1 cellular context compared by ENCODE assay signal in the genomic region with DNA sequence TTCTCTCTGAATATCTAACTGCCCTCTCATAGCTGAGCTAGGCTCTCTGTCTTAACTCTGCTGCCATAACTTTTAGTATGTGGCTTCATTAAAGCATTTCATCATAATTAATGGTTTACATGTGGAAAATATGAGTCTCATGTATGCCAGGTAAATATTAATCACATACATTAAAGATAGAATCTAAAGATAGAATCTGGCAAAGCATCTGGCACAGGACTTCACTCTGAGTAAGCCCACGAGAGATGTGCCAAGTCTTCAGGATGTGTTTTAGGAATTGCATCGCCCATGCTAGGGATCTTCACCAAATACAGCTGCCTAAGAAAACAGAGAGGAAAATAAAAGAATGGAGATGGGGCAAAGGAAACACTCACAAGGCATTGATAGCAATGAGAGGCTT.
TF ChIP-seq lines count a peak whose summit lies in the region.

No MANE protein-coding gene starts in this region.

TF ChIP-seq in SK-N-SH treated with all-trans-retinoic acid at 6 μM for 48 hours, 23 proteins besides CTCF, POLR2A, EP300 and RAD21 (continued from another document):
- TF ChIP-seq, protein P1, sequence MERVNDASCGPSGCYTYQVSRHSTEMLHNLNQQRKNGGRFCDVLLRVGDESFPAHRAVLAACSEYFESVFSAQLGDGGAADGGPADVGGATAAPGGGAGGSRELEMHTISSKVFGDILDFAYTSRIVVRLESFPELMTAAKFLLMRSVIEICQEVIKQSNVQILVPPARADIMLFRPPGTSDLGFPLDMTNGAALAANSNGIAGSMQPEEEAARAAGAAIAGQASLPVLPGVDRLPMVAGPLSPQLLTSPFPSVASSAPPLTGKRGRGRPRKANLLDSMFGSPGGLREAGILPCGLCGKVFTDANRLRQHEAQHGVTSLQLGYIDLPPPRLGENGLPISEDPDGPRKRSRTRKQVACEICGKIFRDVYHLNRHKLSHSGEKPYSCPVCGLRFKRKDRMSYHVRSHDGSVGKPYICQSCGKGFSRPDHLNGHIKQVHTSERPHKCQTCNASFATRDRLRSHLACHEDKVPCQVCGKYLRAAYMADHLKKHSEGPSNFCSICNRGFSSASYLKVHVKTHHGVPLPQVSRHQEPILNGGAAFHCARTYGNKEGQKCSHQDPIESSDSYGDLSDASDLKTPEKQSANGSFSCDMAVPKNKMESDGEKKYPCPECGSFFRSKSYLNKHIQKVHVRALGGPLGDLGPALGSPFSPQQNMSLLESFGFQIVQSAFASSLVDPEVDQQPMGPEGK (CRISPR knock-in tag; IDR thresholded peaks at IDR 0.05; ENCODE audit: borderline replicate concordance), result no peak
- TF ChIP-seq, protein P2, sequence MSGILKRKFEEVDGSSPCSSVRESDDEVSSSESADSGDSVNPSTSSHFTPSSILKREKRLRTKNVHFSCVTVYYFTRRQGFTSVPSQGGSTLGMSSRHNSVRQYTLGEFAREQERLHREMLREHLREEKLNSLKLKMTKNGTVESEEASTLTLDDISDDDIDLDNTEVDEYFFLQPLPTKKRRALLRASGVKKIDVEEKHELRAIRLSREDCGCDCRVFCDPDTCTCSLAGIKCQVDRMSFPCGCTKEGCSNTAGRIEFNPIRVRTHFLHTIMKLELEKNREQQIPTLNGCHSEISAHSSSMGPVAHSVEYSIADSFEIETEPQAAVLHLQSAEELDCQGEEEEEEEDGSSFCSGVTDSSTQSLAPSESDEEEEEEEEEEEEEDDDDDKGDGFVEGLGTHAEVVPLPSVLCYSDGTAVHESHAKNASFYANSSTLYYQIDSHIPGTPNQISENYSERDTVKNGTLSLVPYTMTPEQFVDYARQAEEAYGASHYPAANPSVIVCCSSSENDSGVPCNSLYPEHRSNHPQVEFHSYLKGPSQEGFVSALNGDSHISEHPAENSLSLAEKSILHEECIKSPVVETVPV (CRISPR knock-in tag; IDR thresholded peaks at IDR 0.05), result no peak
- TF ChIP-seq TOX (CRISPR knock-in tag; IDR thresholded peaks at IDR 0.05; ENCODE audit: borderline replicate concordance) (no peak), ZFP3 (CRISPR knock-in tag; IDR thresholded peaks at IDR 0.05) (no peak), ESRRG (CRISPR knock-in tag; IDR thresholded peaks at IDR 0.05) (no peak), ZFP30 (CRISPR knock-in tag; IDR thresholded peaks at IDR 0.05) (no peak), RARB (CRISPR knock-in tag; IDR thresholded peaks at IDR 0.05) (no peak), ZNF8 (CRISPR knock-in tag; IDR thresholded peaks at IDR 0.05) (no peak), SNAI2 (CRISPR knock-in tag; IDR thresholded peaks at IDR 0.05) (no peak), TCF4 (CRISPR knock-in tag; IDR thresholded peaks at IDR 0.05; ENCODE audit: borderline replicate concordance) (no peak), BACH2 (CRISPR knock-in tag; IDR thresholded peaks at IDR 0.05; ENCODE audit: borderline replicate concordance) (no peak), ZNF565 (CRISPR knock-in tag; conservative IDR thresholded peaks at IDR 0.05; ENCODE audit: low read depth) (no peak), ZNF70 (CRISPR knock-in tag; IDR thresholded peaks at IDR 0.05) (no peak), ZC3H10 (CRISPR knock-in tag; IDR thresholded peaks at IDR 0.05) (no peak), PPARA (CRISPR knock-in tag; IDR thresholded peaks at IDR 0.05; ENCODE audit: borderline replicate concordance) (no peak)
- TF ChIP-seq, protein P3, sequence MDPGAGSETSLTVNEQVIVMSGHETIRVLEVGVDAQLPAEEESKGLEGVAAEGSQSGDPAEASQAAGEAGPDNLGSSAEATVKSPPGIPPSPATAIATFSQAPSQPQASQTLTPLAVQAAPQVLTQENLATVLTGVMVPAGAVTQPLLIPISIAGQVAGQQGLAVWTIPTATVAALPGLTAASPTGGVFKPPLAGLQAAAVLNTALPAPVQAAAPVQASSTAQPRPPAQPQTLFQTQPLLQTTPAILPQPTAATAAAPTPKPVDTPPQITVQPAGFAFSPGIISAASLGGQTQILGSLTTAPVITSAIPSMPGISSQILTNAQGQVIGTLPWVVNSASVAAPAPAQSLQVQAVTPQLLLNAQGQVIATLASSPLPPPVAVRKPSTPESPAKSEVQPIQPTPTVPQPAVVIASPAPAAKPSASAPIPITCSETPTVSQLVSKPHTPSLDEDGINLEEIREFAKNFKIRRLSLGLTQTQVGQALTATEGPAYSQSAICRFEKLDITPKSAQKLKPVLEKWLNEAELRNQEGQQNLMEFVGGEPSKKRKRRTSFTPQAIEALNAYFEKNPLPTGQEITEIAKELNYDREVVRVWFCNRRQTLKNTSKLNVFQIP (CRISPR knock-in tag; IDR thresholded peaks at IDR 0.05; ENCODE audit: borderline replicate concordance, low read depth), result no peak
